Comparison of ENCODE assay signal across 1 cellular context in the genomic region with DNA sequence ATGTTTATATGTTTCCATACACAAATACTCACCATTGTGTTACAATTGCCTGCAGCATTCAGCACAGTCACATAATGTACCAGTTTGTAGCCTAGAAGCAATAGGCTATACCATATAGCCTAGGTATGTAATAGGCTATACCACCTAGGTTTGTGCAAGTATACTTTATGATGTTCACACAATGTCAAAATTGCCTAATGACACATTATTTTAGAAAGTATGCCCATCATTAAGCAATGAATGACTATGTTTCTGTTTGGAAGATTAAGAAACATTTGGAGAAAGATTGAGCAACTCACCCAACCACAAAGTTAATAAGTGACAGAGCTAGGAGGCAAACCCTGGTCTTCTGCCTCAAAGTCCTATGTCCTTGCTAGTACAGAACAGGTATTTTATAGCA.
A peak's percentile ranks its signal among the peaks of the same experiment; 100 is the strongest.
TF ChIP-seq lines count a peak whose summit lies in the region.

No MANE protein-coding gene starts in this region.

TF ChIP-seq in HepG2, 621 proteins besides CTCF, POLR2A, EP300 and RAD21 (continued from another document and continues in another):
- TF ChIP-seq ZBTB34 (CRISPR knock-in tag; IDR thresholded peaks at IDR 0.05), result no peak
- TF ChIP-seq, protein P1, sequence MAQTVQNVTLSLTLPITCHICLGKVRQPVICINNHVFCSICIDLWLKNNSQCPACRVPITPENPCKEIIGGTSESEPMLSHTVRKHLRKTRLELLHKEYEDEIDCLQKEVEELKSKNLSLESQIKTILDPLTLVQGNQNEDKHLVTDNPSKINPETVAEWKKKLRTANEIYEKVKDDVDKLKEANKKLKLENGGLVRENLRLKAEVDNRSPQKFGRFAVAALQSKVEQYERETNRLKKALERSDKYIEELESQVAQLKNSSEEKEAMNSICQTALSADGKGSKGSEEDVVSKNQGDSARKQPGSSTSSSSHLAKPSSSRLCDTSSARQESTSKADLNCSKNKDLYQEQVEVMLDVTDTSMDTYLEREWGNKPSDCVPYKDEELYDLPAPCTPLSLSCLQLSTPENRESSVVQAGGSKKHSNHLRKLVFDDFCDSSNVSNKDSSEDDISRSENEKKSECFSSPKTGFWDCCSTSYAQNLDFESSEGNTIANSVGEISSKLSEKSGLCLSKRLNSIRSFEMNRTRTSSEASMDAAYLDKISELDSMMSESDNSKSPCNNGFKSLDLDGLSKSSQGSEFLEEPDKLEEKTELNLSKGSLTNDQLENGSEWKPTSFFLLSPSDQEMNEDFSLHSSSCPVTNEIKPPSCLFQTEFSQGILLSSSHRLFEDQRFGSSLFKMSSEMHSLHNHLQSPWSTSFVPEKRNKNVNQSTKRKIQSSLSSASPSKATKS (CRISPR knock-in tag; IDR thresholded peaks at IDR 0.05), result no peak
- TF ChIP-seq KLF11 (CRISPR knock-in tag; IDR thresholded peaks at IDR 0.05), result no peak
- TF ChIP-seq CAMTA2 (CRISPR knock-in tag; IDR thresholded peaks at IDR 0.05; ENCODE audit: borderline replicate concordance), result no peak
- TF ChIP-seq REPIN1 (CRISPR knock-in tag; IDR thresholded peaks at IDR 0.05; ENCODE audit: borderline replicate concordance, low read depth), result no peak
- no peak for TF ChIP-seq MBNL3 (CRISPR knock-in tag; conservative IDR thresholded peaks at IDR 0.05)
- no peak for TF ChIP-seq ZNF17 (CRISPR knock-in tag; IDR thresholded peaks at IDR 0.05)
- TF ChIP-seq, protein P2, sequence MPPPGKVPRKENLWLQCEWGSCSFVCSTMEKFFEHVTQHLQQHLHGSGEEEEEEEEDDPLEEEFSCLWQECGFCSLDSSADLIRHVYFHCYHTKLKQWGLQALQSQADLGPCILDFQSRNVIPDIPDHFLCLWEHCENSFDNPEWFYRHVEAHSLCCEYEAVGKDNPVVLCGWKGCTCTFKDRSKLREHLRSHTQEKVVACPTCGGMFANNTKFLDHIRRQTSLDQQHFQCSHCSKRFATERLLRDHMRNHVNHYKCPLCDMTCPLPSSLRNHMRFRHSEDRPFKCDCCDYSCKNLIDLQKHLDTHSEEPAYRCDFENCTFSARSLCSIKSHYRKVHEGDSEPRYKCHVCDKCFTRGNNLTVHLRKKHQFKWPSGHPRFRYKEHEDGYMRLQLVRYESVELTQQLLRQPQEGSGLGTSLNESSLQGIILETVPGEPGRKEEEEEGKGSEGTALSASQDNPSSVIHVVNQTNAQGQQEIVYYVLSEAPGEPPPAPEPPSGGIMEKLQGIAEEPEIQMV (CRISPR knock-in tag; IDR thresholded peaks at IDR 0.05; ENCODE audit: low read depth), result no peak
- no peak for TF ChIP-seq NR2C2 (CRISPR knock-in tag; IDR thresholded peaks at IDR 0.05; ENCODE audit: borderline replicate concordance)
- no peak for TF ChIP-seq MYPOP (CRISPR knock-in tag; IDR thresholded peaks at IDR 0.05)
- no peak for TF ChIP-seq ZNF333 (CRISPR knock-in tag; IDR thresholded peaks at IDR 0.05; ENCODE audit: borderline replicate concordance)
- TF ChIP-seq ARID5B (CRISPR knock-in tag; IDR thresholded peaks at IDR 0.05), result peak; percentile 83
- TF ChIP-seq ZNF879 (CRISPR knock-in tag; IDR thresholded peaks at IDR 0.05), result no peak
- peak; percentile 96 for TF ChIP-seq CEBPB (IDR thresholded peaks at IDR 0.05; ENCODE audit: borderline replicate concordance, low read depth, low read length)
- TF ChIP-seq MXI1 (IDR thresholded peaks at IDR 0.05; ENCODE audit: borderline replicate concordance, low read depth, low read length), result no peak
- TF ChIP-seq SOX5 (CRISPR knock-in tag; IDR thresholded peaks at IDR 0.05; ENCODE audit: borderline replicate concordance), result no peak; the same call in 1 of the 2 replicates
- TF ChIP-seq, protein P3, sequence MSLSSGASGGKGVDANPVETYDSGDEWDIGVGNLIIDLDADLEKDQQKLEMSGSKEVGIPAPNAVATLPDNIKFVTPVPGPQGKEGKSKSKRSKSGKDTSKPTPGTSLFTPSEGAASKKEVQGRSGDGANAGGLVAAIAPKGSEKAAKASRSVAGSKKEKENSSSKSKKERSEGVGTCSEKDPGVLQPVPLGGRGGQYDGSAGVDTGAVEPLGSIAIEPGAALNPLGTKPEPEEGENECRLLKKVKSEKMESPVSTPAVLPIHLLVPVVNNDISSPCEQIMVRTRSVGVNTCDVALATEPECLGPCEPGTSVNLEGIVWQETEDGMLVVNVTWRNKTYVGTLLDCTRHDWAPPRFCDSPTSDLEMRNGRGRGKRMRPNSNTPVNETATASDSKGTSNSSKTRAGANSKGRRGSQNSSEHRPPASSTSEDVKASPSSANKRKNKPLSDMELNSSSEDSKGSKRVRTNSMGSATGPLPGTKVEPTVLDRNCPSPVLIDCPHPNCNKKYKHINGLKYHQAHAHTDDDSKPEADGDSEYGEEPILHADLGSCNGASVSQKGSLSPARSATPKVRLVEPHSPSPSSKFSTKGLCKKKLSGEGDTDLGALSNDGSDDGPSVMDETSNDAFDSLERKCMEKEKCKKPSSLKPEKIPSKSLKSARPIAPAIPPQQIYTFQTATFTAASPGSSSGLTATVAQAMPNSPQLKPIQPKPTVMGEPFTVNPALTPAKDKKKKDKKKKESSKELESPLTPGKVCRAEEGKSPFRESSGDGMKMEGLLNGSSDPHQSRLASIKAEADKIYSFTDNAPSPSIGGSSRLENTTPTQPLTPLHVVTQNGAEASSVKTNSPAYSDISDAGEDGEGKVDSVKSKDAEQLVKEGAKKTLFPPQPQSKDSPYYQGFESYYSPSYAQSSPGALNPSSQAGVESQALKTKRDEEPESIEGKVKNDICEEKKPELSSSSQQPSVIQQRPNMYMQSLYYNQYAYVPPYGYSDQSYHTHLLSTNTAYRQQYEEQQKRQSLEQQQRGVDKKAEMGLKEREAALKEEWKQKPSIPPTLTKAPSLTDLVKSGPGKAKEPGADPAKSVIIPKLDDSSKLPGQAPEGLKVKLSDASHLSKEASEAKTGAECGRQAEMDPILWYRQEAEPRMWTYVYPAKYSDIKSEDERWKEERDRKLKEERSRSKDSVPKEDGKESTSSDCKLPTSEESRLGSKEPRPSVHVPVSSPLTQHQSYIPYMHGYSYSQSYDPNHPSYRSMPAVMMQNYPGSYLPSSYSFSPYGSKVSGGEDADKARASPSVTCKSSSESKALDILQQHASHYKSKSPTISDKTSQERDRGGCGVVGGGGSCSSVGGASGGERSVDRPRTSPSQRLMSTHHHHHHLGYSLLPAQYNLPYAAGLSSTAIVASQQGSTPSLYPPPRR (CRISPR knock-in tag; IDR thresholded peaks at IDR 0.05; ENCODE audit: borderline replicate concordance), result no peak; the same call in 1 of the 2 replicates
- TF ChIP-seq POGK (CRISPR knock-in tag; conservative IDR thresholded peaks at IDR 0.05), result no peak
- TF ChIP-seq, protein P4, sequence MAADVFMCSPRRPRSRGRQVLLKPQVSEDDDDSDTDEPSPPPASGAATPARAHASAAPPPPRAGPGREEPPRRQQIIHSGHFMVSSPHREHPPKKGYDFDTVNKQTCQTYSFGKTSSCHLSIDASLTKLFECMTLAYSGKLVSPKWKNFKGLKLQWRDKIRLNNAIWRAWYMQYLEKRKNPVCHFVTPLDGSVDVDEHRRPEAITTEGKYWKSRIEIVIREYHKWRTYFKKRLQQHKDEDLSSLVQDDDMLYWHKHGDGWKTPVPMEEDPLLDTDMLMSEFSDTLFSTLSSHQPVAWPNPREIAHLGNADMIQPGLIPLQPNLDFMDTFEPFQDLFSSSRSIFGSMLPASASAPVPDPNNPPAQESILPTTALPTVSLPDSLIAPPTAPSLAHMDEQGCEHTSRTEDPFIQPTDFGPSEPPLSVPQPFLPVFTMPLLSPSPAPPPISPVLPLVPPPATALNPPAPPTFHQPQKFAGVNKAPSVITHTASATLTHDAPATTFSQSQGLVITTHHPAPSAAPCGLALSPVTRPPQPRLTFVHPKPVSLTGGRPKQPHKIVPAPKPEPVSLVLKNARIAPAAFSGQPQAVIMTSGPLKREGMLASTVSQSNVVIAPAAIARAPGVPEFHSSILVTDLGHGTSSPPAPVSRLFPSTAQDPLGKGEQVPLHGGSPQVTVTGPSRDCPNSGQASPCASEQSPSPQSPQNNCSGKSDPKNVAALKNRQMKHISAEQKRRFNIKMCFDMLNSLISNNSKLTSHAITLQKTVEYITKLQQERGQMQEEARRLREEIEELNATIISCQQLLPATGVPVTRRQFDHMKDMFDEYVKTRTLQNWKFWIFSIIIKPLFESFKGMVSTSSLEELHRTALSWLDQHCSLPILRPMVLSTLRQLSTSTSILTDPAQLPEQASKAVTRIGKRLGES (CRISPR knock-in tag; IDR thresholded peaks at IDR 0.05; ENCODE audit: borderline replicate concordance), result no peak
- TF ChIP-seq ZNF557 (CRISPR knock-in tag; IDR thresholded peaks at IDR 0.05), result no peak
- TF ChIP-seq ARNT (IDR thresholded peaks at IDR 0.05), result no peak
- peak; percentile 34; the same call in 1 of the 2 replicates for TF ChIP-seq DPF2 (CRISPR knock-in tag; IDR thresholded peaks at IDR 0.05; ENCODE audit: borderline replicate concordance, low read depth)
- TF ChIP-seq ZIK1 (CRISPR knock-in tag; IDR thresholded peaks at IDR 0.05; ENCODE audit: borderline replicate concordance, low read depth), result no peak
- peak; percentile 93 for TF ChIP-seq CEBPG (CRISPR knock-in tag; IDR thresholded peaks at IDR 0.05)
- no peak for TF ChIP-seq ZBTB3 (CRISPR knock-in tag; IDR thresholded peaks at IDR 0.05; ENCODE audit: borderline replicate concordance, low read depth)
- TF ChIP-seq PTBP1 (IDR thresholded peaks at IDR 0.05; ENCODE audit: low read depth, low read length, poor library complexity, severe bottlenecking), result no peak
- peak; percentile 32; the same call in 1 of the 2 replicates for TF ChIP-seq SAP130 (CRISPR knock-in tag; IDR thresholded peaks at IDR 0.05; ENCODE audit: low read depth)
- TF ChIP-seq, protein P5, sequence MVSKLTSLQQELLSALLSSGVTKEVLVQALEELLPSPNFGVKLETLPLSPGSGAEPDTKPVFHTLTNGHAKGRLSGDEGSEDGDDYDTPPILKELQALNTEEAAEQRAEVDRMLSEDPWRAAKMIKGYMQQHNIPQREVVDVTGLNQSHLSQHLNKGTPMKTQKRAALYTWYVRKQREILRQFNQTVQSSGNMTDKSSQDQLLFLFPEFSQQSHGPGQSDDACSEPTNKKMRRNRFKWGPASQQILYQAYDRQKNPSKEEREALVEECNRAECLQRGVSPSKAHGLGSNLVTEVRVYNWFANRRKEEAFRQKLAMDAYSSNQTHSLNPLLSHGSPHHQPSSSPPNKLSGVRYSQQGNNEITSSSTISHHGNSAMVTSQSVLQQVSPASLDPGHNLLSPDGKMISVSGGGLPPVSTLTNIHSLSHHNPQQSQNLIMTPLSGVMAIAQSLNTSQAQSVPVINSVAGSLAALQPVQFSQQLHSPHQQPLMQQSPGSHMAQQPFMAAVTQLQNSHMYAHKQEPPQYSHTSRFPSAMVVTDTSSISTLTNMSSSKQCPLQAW (CRISPR knock-in tag; IDR thresholded peaks at IDR 0.05), result 0 out of 2 replicates have a peak, but pooled peaks have one; percentile 23
- TF ChIP-seq ZNF367 (CRISPR knock-in tag; IDR thresholded peaks at IDR 0.05; ENCODE audit: borderline replicate concordance), result no peak
- TF ChIP-seq RFXANK (CRISPR knock-in tag; IDR thresholded peaks at IDR 0.05), result no peak
- 0 out of 2 replicates have a peak, but pooled peaks have one; percentile 27 for TF ChIP-seq MIXL1 (CRISPR knock-in tag; IDR thresholded peaks at IDR 0.05)
- TF ChIP-seq IRX3 (CRISPR knock-in tag; IDR thresholded peaks at IDR 0.05; ENCODE audit: borderline replicate concordance, low read depth), result no peak
